In the genomic region with DNA sequence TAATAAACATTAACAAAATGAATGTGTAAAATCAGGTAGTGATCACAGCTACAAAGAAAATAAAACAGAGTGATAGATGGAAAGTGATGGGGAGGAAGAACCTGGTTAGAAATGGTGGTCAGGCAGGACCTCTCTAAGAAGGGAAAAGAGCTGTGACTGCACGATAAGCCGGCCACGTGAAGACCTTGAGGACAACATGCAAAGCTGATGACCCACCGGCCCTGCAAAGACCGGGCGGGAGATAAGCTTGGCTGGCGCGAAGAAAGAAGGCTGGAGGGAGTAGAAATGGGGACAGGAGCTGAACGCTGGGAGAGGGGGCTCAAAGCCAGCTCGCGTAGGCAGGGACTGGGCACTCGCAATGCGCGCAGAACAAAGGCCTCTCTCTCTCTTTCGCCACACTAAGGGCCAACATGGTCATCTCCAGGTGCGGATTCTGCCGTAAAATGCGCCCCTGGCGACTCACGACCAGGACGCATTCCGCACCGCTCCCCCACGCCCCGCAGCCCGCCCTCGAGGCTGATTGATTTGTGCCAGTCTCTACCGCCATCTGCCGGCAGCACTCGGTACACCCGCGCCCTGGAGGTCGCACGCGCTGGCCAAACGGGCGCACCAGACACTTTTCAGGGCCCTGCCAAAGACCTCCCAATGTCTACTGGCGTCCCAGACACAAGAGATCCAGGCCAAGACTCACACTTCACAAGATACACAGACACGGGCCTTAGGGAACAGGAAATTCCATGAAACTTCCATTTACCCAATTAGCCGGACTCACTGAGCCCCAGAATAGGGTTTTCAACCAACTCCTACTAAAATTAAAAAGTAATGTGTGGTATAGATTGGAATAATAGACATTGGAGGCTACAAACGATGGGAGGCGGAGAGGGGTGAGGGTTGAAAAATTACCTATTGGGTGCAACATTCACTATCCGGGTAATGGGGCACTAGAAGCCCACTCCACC, we compare ENCODE assay signal across 9 cellular contexts. TPM values are rescaled to one million over a fixed set of nuclear protein-coding genes. Genes with fewer than 3 reads are reported as not detected.
DNase-seq lines count a peak whose midpoint lies in the region; ATAC-seq lines count a peak whose summit lies in the region.
"Had no signal": no experiment of that assay in that cellular context is flagged by ENCODE, and none has a peak within 500 bp of the region (broad histone marks: within the 10 kb centered on the region; RNA-seq: fewer than 3 reads in every experiment).

No MANE protein-coding gene starts in this region.

- peaks cover 0 to 9% of the 10 kb centered on the region in 2 donors for H3K27me3 ChIP-seq in duodenal mucosa (ENCODE audit: control insufficient read depth in 1 of 2, insufficient read depth in 2 of 2, low read length in 2 of 2)

- DNase-seq in C1 segment of cervical spinal cord (lab: John Stamatoyannopoulos, UW): peak in 13 of 14 donors; percentile 40 to 83 (median 71)
- DNase-seq in GM19240 (ENCODE audit: insufficient read length, low spot score): peak; percentile 86
- peak; percentile 80 to 97 for DNase-seq in NCI-H526 (lab: John Stamatoyannopoulos, UW)
- peak; percentile 85 to 89 for DNase-seq in activated CD4-positive, alpha-beta T cell treated with anti-CD3 and anti-CD28 coated beads, Interleukin-2, amount 50 U/mL, for 4 hours
- peak; percentile 79 to 84 for DNase-seq in lung microvascular endothelial cell (ENCODE audit: low read depth in 2 of 2)
- DNase-seq in stimulated activated CD4-positive, alpha-beta T cell treated with anti-CD3 and anti-CD28 coated beads, TNF-alpha, amount 100 ng/mL, for 24 hours (ENCODE audit: low read depth in 3 of 3): peak; percentile 82 to 92 (median 86)

- no peaks in the 10 kb centered on the region for H3K36me3 ChIP-seq in duodenal mucosa (ENCODE audit: control insufficient read depth in 1 of 2, insufficient read depth in 2 of 2, low read length in 2 of 2)

- no peaks in the 10 kb centered on the region for H3K9me3 ChIP-seq in duodenal mucosa (ENCODE audit: control insufficient read depth in 1 of 2, low read length in 2 of 2)

- no peak overlapping the region for H3K27ac ChIP-seq in duodenal mucosa (ENCODE audit: low read depth, low read length)

- peak; percentile 33 for ATAC-seq in HG03469 (IDR thresholded peaks at IDR 0.05; ENCODE audit: unreplicated experiment)

- peaks cover 4% of the 10 kb centered on the region in 2 donors for H3K4me1 ChIP-seq in duodenal mucosa (ENCODE audit: control insufficient read depth in 1 of 2, insufficient read depth in 2 of 2, low read length in 2 of 2)

- H3K4me3 ChIP-seq in duodenal mucosa (ENCODE audit: low read depth in 1 of 2, low read length in 2 of 2): peak overlapping the region; percentile 82 to 85

- H3K9ac ChIP-seq in duodenal mucosa (ENCODE audit: low read depth in 1 of 2, low read length in 2 of 2): peak overlapping the region; percentile 40 to 50

RNA-seq across cellular contexts. Expression of gene DEFB132, which starts 9.4 kb away (rescaled TPM):
- total RNA-seq in lung microvascular endothelial cell: not detected in 2 replicates
- total RNA-seq: glomerular endothelial cell had no signal

RNA-seq across cellular contexts. Expression of gene C20orf96, which starts 23.7 kb away (rescaled TPM):
- 1.4 and 2.4 TPM in 2 replicates for total RNA-seq in lung microvascular endothelial cell

RNA-seq across cellular contexts. Expression of gene ZCCHC3, which starts 30.5 kb away (rescaled TPM):
- total RNA-seq in lung microvascular endothelial cell: 12.9 and 19.0 TPM in 2 replicates

RNA-seq across cellular contexts. Expression of gene DEFB129, which starts 39.8 kb away (rescaled TPM):
- not detected in 2 replicates for total RNA-seq in lung microvascular endothelial cell
- total RNA-seq: glomerular endothelial cell had no signal

RNA-seq across cellular contexts. Expression of gene SOX12, which starts 58.5 kb away (rescaled TPM):
- 2.2 and 2.8 TPM in 2 replicates for total RNA-seq in lung microvascular endothelial cell
